Comparison of ENCODE assay signal across 24 cellular contexts in genomic region chr6:150627154-150627553, GRCh38. TPM values are rescaled to one million over a fixed set of nuclear protein-coding genes. Genes with fewer than 3 reads are reported as not detected.
A peak's percentile ranks its signal among the peaks of the same experiment; 100 is the strongest.
DNase-seq lines count a peak whose midpoint lies in the region; ATAC-seq and TF ChIP-seq lines count a peak whose summit lies in the region.
"Had no signal": no experiment of that assay in that cellular context is flagged by ENCODE, and none has a peak within 500 bp of the region (broad histone marks: within the 10 kb centered on the region; RNA-seq: fewer than 3 reads in every experiment).

No MANE protein-coding gene starts in this region.

- DNase-seq in left ventricle myocardium superior (no peak), Right ventricle myocardium superior (no peak), activated B cell treated with CpG ODN at 0.5 μM for 24 hours (no peak), cerebellar cortex (ENCODE audit: low spot score) (no peak), NCI-H1436 treated with DMSO at 0.1 percent for 48 hours (lab: John Stamatoyannopoulos, UW) (no peak)
- DNase-seq in CD8-positive, alpha-beta T cell, result no peak
- DNase-seq: activated CD4-positive, alpha-beta T cell treated with anti-CD3 and anti-CD28 coated beads, Interleukin-2, amount 10 ng/mL, durations not matched to agents 24 days and 14 days; activated naive CD8-positive, alpha-beta T cell treated with anti-CD3 and anti-CD28 coated beads, Interleukin-2, amount 50 U/mL, for 24 hours; activated T-cell treated with anti-CD3 and anti-CD28 coated beads, Interleukin-2, amount 50 U/mL, for 4 hours; BE2C; GDM1; KG1; NCI-H1417; NCI-H2081 treated with DMSO at 0.1 percent for 48 hours; NCI-H226; NCI-H774; stimulated activated CD4-positive, alpha-beta T cell treated with anti-CD3 and anti-CD28 coated beads, Interleukin-15, amount 100 ng/mL, for 24 hours; stimulated activated naive CD4-positive, alpha-beta T cell; T1000; WERI-Rb-1 had no signal

- TF ChIP-seq CTCF in activated B cell treated with CpG ODN at 0.5 μM for 24 hours (IDR thresholded peaks at IDR 0.05), result no peak
- TF ChIP-seq CTCF in CD8-positive, alpha-beta T cell (IDR thresholded peaks at IDR 0.05), result no peak

- H3K9me3 ChIP-seq in muscle layer of colon (ENCODE audit: low read length), result no peaks in the 10 kb centered on the region
- H3K9me3 ChIP-seq in CD8-positive, alpha-beta T cell (ENCODE audit: low read length), result no peaks in the 10 kb centered on the region
- H3K9me3 ChIP-seq: BE2C had no signal

- no peak overlapping the region for H3K9ac ChIP-seq in muscle layer of colon (ENCODE audit: low read length)

- H3K36me3 Mint-ChIP-seq in activated B cell treated with CpG ODN at 0.5 μM for 24 hours (ENCODE audit: low read depth), result peaks cover 18% of the 10 kb centered on the region
- no peaks in the 10 kb centered on the region for H3K36me3 Mint-ChIP-seq in CD8-positive, alpha-beta T cell

- H3K4me1 ChIP-seq in muscle layer of colon (ENCODE audit: insufficient read depth, low read length), result peaks cover 6% of the 10 kb centered on the region
- H3K4me1 ChIP-seq in CD8-positive, alpha-beta T cell (ENCODE audit: insufficient read depth, low read length), result no peaks in the 10 kb centered on the region
- H3K4me1 ChIP-seq: BE2C had no signal

- no peak overlapping the region for H3K4me3 ChIP-seq in muscle layer of colon (ENCODE audit: low read depth in 1 of 2, low read length in 2 of 2)
- no peak overlapping the region for H3K4me3 ChIP-seq in CD8-positive, alpha-beta T cell (ENCODE audit: low read depth, low read length)

- no peaks in the 10 kb centered on the region for H3K27me3 Mint-ChIP-seq in activated B cell treated with CpG ODN at 0.5 μM for 24 hours
- H3K27me3 Mint-ChIP-seq in CD8-positive, alpha-beta T cell (ENCODE audit: low read depth), result peaks cover 7% of the 10 kb centered on the region

- POLR2A ChIA-PET in activated B cell treated with CpG ODN at 0.5 μM for 24 hours (lab: Charles Lee), result interaction anchor here (0.9 to 2.1 kb wide), 3 partner anchors 10 to 29 kb away, joined by 3 to 12 read pairs (median 3); partner anchors contain the start of gene PLEKHG1
- POLR2A ChIA-PET in CD8-positive, alpha-beta T cell (lab: Charles Lee), result no interaction called here

- H3K4me3 Mint-ChIP-seq in activated B cell treated with CpG ODN at 0.5 μM for 24 hours, result peak overlapping the region; percentile 19
- H3K4me3 Mint-ChIP-seq in CD8-positive, alpha-beta T cell, result no peak overlapping the region
- H3K4me3 Mint-ChIP-seq: activated CD4-positive, alpha-beta T cell treated with anti-CD3 and anti-CD28 coated beads, Interleukin-2, amount 10 ng/mL, durations not matched to agents 24 days and 14 days; activated naive CD8-positive, alpha-beta T cell treated with anti-CD3 and anti-CD28 coated beads, Interleukin-2, amount 50 U/mL, for 24 hours; activated T-cell treated with anti-CD3 and anti-CD28 coated beads, Interleukin-2, amount 50 U/mL, for 4 hours; neural crest cell had no signal

- H3K9me3 Mint-ChIP-seq in activated B cell treated with CpG ODN at 0.5 μM for 24 hours, result no peaks in the 10 kb centered on the region
- H3K9me3 Mint-ChIP-seq in CD8-positive, alpha-beta T cell, result no peaks in the 10 kb centered on the region
- H3K9me3 Mint-ChIP-seq: activated CD4-positive, alpha-beta T cell treated with anti-CD3 and anti-CD28 coated beads, Interleukin-2, amount 10 ng/mL, durations not matched to agents 24 days and 14 days; activated naive CD8-positive, alpha-beta T cell treated with anti-CD3 and anti-CD28 coated beads, Interleukin-2, amount 50 U/mL, for 24 hours had no signal

- intact Hi-C loops in left ventricle myocardium superior (cut with micrococcal nuclease), result no loop called here
- intact Hi-C loops in Right ventricle myocardium superior (cut with DNase I), result no loop called here
- intact Hi-C loops in activated B cell treated with CpG ODN at 0.5 μM for 24 hours (cut with micrococcal nuclease), result no loop called here
- intact Hi-C loops in CD8-positive, alpha-beta T cell (cut with DNase I, micrococcal nuclease), result no loop called here

- no peaks in the 10 kb centered on the region for H3K27me3 ChIP-seq in muscle layer of colon (ENCODE audit: control insufficient read depth in 1 of 2, insufficient read depth in 2 of 2, low read length in 2 of 2)
- H3K27me3 ChIP-seq in CD8-positive, alpha-beta T cell (ENCODE audit: insufficient read depth, low read length), result no peaks in the 10 kb centered on the region
- H3K27me3 ChIP-seq: BE2C had no signal

- H3K27ac ChIP-seq in muscle layer of colon (ENCODE audit: low read depth, low read length), result peak overlapping the region; percentile 4
- H3K27ac ChIP-seq in CD8-positive, alpha-beta T cell (ENCODE audit: low read depth, low read length), result no peak overlapping the region
- H3K27ac ChIP-seq: WERI-Rb-1 had no signal

- no peaks in the 10 kb centered on the region for H3K36me3 ChIP-seq in muscle layer of colon (ENCODE audit: insufficient read depth, low read length)
- H3K36me3 ChIP-seq in CD8-positive, alpha-beta T cell (ENCODE audit: insufficient read depth, low read length), result no peaks in the 10 kb centered on the region
- H3K36me3 ChIP-seq: BE2C, WERI-Rb-1 had no signal

- peak; percentile 10 for ATAC-seq in left ventricle myocardium superior
- ATAC-seq in Right ventricle myocardium superior (ENCODE audit: poor library complexity), result no peak
- ATAC-seq in activated B cell treated with CpG ODN at 0.5 μM for 24 hours (ENCODE audit: low read depth), result no peak
- ATAC-seq in HG03378 (IDR thresholded peaks at IDR 0.05; ENCODE audit: unreplicated experiment), result no peak
- ATAC-seq in CD8-positive, alpha-beta T cell, result no peak
- ATAC-seq: activated naive CD8-positive, alpha-beta T cell treated with anti-CD3 and anti-CD28 coated beads, Interleukin-2, amount 50 U/mL, for 24 hours; activated T-cell treated with anti-CD3 and anti-CD28 coated beads, Interleukin-2, amount 50 U/mL, for 4 hours; sciatic nerve had no signal

- H3K4me1 Mint-ChIP-seq in activated B cell treated with CpG ODN at 0.5 μM for 24 hours, result peaks cover 93% of the 10 kb centered on the region
- H3K4me1 Mint-ChIP-seq in CD8-positive, alpha-beta T cell (ENCODE audit: low read depth), result peaks cover 12% of the 10 kb centered on the region

- CTCF ChIA-PET in activated B cell treated with CpG ODN at 0.5 μM for 24 hours (lab: Charles Lee), result interaction anchor here (1.4 to 1.5 kb wide), 2 partner anchors 23 to 207 kb away, joined by 4 read pairs; no protein-coding TSS in a partner anchor
- CTCF ChIA-PET in CD8-positive, alpha-beta T cell (lab: Charles Lee), result no interaction called here

- peak overlapping the region; percentile 94 for H3K27ac Mint-ChIP-seq in activated B cell treated with CpG ODN at 0.5 μM for 24 hours
- no peak overlapping the region for H3K27ac Mint-ChIP-seq in CD8-positive, alpha-beta T cell
- H3K27ac Mint-ChIP-seq: activated CD4-positive, alpha-beta T cell treated with anti-CD3 and anti-CD28 coated beads, Interleukin-2, amount 10 ng/mL, durations not matched to agents 24 days and 14 days; activated naive CD8-positive, alpha-beta T cell treated with anti-CD3 and anti-CD28 coated beads, Interleukin-2, amount 50 U/mL, for 24 hours had no signal

RNA-seq across cellular contexts. Expression of gene PLEKHG1, which starts 27.5 kb away (rescaled TPM):
- 7.6 TPM for total RNA-seq in left ventricle myocardium superior
- 7.3 TPM for total RNA-seq in Right ventricle myocardium superior
- 199 and 219 TPM in 2 replicates for total RNA-seq in activated B cell treated with CpG ODN at 0.5 μM for 24 hours
- total RNA-seq in CD8-positive, alpha-beta T cell, result 1 to 10 TPM; 2.0 to 3.3 TPM

Comparison
In these comparisons a context has a peak if more than half of its experiments do, and no peak if none do; other contexts are left out.
1. RNA of gene PLEKHG1, which starts 27.5 kb away (total RNA-seq): 199 to 219 TPM in activated B cell treated with CpG ODN at 0.5 μM for 24 hours; 7.6 TPM in left ventricle myocardium superior (single experiment), 7.3 TPM in Right ventricle myocardium superior (single experiment) and 2.0 to 3.3 TPM in CD8-positive, alpha-beta T cell; every median in the first group is over 10 times any median in the second.